In genomic region chr20:35318502-35319157, GRCh38 we compare ENCODE assay signal across 1 cellular context.
A peak's percentile ranks its signal among the peaks of the same experiment; 100 is the strongest.
TF ChIP-seq lines count a peak whose summit lies in the region.

No MANE protein-coding gene starts in this region.

TF ChIP-seq in HEK293, 187 proteins besides CTCF, POLR2A, EP300 and RAD21 (continued from another document):
- TF ChIP-seq, protein P1, sequence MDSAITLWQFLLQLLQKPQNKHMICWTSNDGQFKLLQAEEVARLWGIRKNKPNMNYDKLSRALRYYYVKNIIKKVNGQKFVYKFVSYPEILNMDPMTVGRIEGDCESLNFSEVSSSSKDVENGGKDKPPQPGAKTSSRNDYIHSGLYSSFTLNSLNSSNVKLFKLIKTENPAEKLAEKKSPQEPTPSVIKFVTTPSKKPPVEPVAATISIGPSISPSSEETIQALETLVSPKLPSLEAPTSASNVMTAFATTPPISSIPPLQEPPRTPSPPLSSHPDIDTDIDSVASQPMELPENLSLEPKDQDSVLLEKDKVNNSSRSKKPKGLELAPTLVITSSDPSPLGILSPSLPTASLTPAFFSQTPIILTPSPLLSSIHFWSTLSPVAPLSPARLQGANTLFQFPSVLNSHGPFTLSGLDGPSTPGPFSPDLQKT (IDR thresholded peaks at IDR 0.05; ENCODE audit: borderline replicate concordance, low read depth, low read length): no peak
- no peak for TF ChIP-seq MYNN (tag by site-specific recombination; IDR thresholded peaks at IDR 0.05; ENCODE audit: borderline replicate concordance)
- TF ChIP-seq SCRT1 (tag by site-specific recombination; IDR thresholded peaks at IDR 0.05; ENCODE audit: borderline replicate concordance): peak; percentile 99
- TF ChIP-seq PRDM1 (tag by site-specific recombination; IDR thresholded peaks at IDR 0.05): peak; percentile 90
- TF ChIP-seq IKZF3 (tag by site-specific recombination; IDR thresholded peaks at IDR 0.05): peak; percentile 71
- TF ChIP-seq, protein P2, sequence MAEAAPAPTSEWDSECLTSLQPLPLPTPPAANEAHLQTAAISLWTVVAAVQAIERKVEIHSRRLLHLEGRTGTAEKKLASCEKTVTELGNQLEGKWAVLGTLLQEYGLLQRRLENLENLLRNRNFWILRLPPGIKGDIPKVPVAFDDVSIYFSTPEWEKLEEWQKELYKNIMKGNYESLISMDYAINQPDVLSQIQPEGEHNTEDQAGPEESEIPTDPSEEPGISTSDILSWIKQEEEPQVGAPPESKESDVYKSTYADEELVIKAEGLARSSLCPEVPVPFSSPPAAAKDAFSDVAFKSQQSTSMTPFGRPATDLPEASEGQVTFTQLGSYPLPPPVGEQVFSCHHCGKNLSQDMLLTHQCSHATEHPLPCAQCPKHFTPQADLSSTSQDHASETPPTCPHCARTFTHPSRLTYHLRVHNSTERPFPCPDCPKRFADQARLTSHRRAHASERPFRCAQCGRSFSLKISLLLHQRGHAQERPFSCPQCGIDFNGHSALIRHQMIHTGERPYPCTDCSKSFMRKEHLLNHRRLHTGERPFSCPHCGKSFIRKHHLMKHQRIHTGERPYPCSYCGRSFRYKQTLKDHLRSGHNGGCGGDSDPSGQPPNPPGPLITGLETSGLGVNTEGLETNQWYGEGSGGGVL (tag by site-specific recombination; IDR thresholded peaks at IDR 0.05): peak; percentile 42; the same call in 1 of the 2 replicates
- TF ChIP-seq ZNF302 (tag by site-specific recombination; IDR thresholded peaks at IDR 0.05; ENCODE audit: low read depth): no peak
- no peak for TF ChIP-seq MEIS1 (CRISPR knock-in tag; IDR thresholded peaks at IDR 0.05; ENCODE audit: borderline replicate concordance)
- TF ChIP-seq, protein P3, sequence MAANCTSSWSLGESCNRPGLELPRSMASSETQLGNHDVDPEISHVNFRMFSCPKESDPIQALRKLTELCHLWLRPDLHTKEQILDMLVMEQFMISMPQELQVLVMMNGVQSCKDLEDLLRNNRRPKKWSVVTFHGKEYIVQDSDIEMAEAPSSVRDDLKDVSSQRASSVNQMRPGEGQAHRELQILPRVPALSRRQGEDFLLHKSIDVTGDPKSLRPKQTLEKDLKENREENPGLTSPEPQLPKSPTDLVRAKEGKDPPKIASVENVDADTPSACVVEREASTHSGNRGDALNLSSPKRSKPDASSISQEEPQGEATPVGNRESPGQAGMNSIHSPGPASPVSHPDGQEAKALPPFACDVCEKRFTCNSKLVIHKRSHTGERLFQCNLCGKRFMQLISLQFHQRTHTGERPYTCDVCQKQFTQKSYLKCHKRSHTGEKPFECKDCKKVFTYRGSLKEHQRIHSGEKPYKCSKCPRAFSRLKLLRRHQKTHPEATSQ (tag by site-specific recombination; IDR thresholded peaks at IDR 0.05): no peak
- TF ChIP-seq KLF8 (tag by site-specific recombination; IDR thresholded peaks at IDR 0.05): peak; percentile 88
- TF ChIP-seq SP2 (tag by site-specific recombination; IDR thresholded peaks at IDR 0.05): no peak; the same call in 1 of the 2 replicates
- TF ChIP-seq, protein P4, sequence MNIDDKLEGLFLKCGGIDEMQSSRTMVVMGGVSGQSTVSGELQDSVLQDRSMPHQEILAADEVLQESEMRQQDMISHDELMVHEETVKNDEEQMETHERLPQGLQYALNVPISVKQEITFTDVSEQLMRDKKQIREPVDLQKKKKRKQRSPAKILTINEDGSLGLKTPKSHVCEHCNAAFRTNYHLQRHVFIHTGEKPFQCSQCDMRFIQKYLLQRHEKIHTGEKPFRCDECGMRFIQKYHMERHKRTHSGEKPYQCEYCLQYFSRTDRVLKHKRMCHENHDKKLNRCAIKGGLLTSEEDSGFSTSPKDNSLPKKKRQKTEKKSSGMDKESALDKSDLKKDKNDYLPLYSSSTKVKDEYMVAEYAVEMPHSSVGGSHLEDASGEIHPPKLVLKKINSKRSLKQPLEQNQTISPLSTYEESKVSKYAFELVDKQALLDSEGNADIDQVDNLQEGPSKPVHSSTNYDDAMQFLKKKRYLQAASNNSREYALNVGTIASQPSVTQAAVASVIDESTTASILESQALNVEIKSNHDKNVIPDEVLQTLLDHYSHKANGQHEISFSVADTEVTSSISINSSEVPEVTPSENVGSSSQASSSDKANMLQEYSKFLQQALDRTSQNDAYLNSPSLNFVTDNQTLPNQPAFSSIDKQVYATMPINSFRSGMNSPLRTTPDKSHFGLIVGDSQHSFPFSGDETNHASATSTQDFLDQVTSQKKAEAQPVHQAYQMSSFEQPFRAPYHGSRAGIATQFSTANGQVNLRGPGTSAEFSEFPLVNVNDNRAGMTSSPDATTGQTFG (tag by site-specific recombination; IDR thresholded peaks at IDR 0.05; ENCODE audit: borderline replicate concordance): no peak
- no peak for TF ChIP-seq ZNF175 (tag by site-specific recombination; IDR thresholded peaks at IDR 0.05)
- TF ChIP-seq, protein P5, sequence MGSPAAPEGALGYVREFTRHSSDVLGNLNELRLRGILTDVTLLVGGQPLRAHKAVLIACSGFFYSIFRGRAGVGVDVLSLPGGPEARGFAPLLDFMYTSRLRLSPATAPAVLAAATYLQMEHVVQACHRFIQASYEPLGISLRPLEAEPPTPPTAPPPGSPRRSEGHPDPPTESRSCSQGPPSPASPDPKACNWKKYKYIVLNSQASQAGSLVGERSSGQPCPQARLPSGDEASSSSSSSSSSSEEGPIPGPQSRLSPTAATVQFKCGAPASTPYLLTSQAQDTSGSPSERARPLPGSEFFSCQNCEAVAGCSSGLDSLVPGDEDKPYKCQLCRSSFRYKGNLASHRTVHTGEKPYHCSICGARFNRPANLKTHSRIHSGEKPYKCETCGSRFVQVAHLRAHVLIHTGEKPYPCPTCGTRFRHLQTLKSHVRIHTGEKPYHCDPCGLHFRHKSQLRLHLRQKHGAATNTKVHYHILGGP (tag by site-specific recombination; IDR thresholded peaks at IDR 0.05): no peak
- peak; percentile 37 for TF ChIP-seq ZXDB (tag by site-specific recombination; IDR thresholded peaks at IDR 0.05)
- peak; percentile 77 for TF ChIP-seq ZNF600 (tag by site-specific recombination; IDR thresholded peaks at IDR 0.05)
- TF ChIP-seq SP7 (tag by site-specific recombination; IDR thresholded peaks at IDR 0.05): peak; percentile 67
- TF ChIP-seq SP3 (tag by site-specific recombination; IDR thresholded peaks at IDR 0.05): 0 out of 2 replicates have a peak, but pooled peaks have one; percentile 4
- 0 out of 2 replicates have a peak, but pooled peaks have one; percentile 21 for TF ChIP-seq PATZ1 (tag by site-specific recombination; IDR thresholded peaks at IDR 0.05)
- TF ChIP-seq ZNF391 (tag by site-specific recombination; IDR thresholded peaks at IDR 0.05; ENCODE audit: borderline replicate concordance, low read depth): peak; percentile 19
- no peak for TF ChIP-seq ZSCAN23 (tag by site-specific recombination; IDR thresholded peaks at IDR 0.05)
- TF ChIP-seq ZNF521 (tag by site-specific recombination; IDR thresholded peaks at IDR 0.05): no peak
- no peak for TF ChIP-seq HOXA7 (CRISPR knock-in tag; IDR thresholded peaks at IDR 0.05; ENCODE audit: borderline replicate concordance)
- TF ChIP-seq SCRT2 (tag by site-specific recombination; IDR thresholded peaks at IDR 0.05): peak; percentile 100
- TF ChIP-seq AEBP2 (tag by site-specific recombination; IDR thresholded peaks at IDR 0.05; ENCODE audit: borderline replicate concordance): no peak
- TF ChIP-seq, protein P6, sequence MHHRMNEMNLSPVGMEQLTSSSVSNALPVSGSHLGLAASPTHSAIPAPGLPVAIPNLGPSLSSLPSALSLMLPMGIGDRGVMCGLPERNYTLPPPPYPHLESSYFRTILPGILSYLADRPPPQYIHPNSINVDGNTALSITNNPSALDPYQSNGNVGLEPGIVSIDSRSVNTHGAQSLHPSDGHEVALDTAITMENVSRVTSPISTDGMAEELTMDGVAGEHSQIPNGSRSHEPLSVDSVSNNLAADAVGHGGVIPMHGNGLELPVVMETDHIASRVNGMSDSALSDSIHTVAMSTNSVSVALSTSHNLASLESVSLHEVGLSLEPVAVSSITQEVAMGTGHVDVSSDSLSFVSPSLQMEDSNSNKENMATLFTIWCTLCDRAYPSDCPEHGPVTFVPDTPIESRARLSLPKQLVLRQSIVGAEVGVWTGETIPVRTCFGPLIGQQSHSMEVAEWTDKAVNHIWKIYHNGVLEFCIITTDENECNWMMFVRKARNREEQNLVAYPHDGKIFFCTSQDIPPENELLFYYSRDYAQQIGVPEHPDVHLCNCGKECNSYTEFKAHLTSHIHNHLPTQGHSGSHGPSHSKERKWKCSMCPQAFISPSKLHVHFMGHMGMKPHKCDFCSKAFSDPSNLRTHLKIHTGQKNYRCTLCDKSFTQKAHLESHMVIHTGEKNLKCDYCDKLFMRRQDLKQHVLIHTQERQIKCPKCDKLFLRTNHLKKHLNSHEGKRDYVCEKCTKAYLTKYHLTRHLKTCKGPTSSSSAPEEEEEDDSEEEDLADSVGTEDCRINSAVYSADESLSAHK (tag by site-specific recombination; IDR thresholded peaks at IDR 0.05): peak; percentile 19; the same call in 1 of the 2 replicates
- peak; percentile 79 for TF ChIP-seq ZBTB17 (tag by site-specific recombination; IDR thresholded peaks at IDR 0.05)
- TF ChIP-seq ZNF10 (tag by site-specific recombination; IDR thresholded peaks at IDR 0.05): peak; percentile 96
- no peak for TF ChIP-seq ZNF707 (tag by site-specific recombination; IDR thresholded peaks at IDR 0.05)
- TF ChIP-seq GLIS1 (tag by site-specific recombination; IDR thresholded peaks at IDR 0.05): peak; percentile 87
- no peak for TF ChIP-seq ZNF660 (tag by site-specific recombination; IDR thresholded peaks at IDR 0.05)
- peak; percentile 31; the same call in 1 of the 2 replicates for TF ChIP-seq ZBTB20 (tag by site-specific recombination; IDR thresholded peaks at IDR 0.05)
- TF ChIP-seq KLF1 (tag by site-specific recombination; IDR thresholded peaks at IDR 0.05): 0 out of 2 replicates have a peak, but pooled peaks have one; percentile 27
- TF ChIP-seq ZNF548 (tag by site-specific recombination; IDR thresholded peaks at IDR 0.05): no peak
- TF ChIP-seq, protein P7, sequence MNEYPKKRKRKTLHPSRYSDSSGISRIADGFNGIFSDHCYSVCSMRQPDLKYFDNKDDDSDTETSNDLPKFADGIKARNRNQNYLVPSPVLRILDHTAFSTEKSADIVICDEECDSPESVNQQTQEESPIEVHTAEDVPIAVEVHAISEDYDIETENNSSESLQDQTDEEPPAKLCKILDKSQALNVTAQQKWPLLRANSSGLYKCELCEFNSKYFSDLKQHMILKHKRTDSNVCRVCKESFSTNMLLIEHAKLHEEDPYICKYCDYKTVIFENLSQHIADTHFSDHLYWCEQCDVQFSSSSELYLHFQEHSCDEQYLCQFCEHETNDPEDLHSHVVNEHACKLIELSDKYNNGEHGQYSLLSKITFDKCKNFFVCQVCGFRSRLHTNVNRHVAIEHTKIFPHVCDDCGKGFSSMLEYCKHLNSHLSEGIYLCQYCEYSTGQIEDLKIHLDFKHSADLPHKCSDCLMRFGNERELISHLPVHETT (tag by site-specific recombination; IDR thresholded peaks at IDR 0.05): peak; percentile 65; the same call in 1 of the 2 replicates
- no peak for TF ChIP-seq YY2 (tag by site-specific recombination; IDR thresholded peaks at IDR 0.05)
- TF ChIP-seq, protein P8, sequence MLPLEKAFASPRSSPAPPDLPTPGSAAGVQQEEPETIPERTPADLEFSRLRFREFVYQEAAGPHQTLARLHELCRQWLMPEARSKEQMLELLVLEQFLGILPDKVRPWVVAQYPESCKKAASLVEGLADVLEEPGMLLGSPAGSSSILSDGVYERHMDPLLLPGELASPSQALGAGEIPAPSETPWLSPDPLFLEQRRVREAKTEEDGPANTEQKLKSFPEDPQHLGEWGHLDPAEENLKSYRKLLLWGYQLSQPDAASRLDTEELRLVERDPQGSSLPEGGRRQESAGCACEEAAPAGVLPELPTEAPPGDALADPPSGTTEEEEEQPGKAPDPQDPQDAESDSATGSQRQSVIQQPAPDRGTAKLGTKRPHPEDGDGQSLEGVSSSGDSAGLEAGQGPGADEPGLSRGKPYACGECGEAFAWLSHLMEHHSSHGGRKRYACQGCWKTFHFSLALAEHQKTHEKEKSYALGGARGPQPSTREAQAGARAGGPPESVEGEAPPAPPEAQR (tag by site-specific recombination; IDR thresholded peaks at IDR 0.05): no peak
- no peak for TF ChIP-seq MZF1 (tag by site-specific recombination; IDR thresholded peaks at IDR 0.05; ENCODE audit: borderline replicate concordance)
- TF ChIP-seq ZNF654 (tag by site-specific recombination; IDR thresholded peaks at IDR 0.05; ENCODE audit: low read depth): no peak
- TF ChIP-seq, protein P9, sequence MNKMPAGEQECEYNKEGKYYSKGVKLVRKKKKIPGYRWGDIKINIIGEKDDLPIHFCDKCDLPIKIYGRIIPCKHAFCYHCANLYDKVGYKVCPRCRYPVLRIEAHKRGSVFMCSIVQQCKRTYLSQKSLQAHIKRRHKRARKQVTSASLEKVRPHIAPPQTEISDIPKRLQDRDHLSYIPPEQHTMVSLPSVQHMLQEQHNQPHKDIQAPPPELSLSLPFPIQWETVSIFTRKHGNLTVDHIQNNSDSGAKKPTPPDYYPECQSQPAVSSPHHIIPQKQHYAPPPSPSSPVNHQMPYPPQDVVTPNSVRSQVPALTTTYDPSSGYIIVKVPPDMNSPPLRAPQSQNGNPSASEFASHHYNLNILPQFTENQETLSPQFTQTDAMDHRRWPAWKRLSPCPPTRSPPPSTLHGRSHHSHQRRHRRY (tag by site-specific recombination; IDR thresholded peaks at IDR 0.05): no peak
- no peak for TF ChIP-seq ZNF580 (tag by site-specific recombination; IDR thresholded peaks at IDR 0.05)
- no peak for TF ChIP-seq ZNF416 (tag by site-specific recombination; IDR thresholded peaks at IDR 0.05)
- TF ChIP-seq ZNF624 (tag by site-specific recombination; IDR thresholded peaks at IDR 0.05): no peak
- TF ChIP-seq ZNF221 (tag by site-specific recombination; IDR thresholded peaks at IDR 0.05; ENCODE audit: borderline replicate concordance): no peak
